In the genomic region with DNA sequence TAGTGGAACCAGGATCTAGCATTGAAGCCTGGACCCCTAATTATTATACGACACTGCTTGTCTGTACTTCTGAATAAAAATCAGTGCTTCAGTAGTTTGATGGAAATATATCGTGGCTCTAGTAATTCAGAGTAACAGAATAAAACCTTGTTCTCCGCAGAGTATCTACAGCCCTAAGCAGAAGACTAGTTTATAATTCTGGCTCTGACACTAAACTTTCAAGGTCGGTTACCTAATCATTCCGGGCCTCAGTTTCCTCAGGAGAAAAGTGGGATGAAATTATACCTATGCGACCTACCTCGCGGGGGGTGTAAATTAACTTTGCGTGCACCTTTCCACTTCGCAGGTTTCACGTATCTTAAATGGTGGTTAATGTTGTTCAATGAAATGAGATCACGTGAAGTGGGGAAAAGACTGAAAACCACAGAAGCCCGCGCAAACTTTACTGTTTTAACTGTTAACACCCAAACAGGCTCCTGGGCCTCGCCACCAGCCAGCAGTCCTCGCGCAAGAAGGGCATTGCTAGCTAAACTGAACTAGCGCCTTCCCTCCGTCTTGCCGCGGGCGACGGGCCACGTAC, we compare ENCODE assay signal across 1 cellular context.
TF ChIP-seq lines count a peak whose summit lies in the region.

No MANE protein-coding gene starts in this region.

TF ChIP-seq in K562, 482 proteins besides CTCF, POLR2A, EP300 and RAD21 (continued from another document):
- TF ChIP-seq, protein P1, sequence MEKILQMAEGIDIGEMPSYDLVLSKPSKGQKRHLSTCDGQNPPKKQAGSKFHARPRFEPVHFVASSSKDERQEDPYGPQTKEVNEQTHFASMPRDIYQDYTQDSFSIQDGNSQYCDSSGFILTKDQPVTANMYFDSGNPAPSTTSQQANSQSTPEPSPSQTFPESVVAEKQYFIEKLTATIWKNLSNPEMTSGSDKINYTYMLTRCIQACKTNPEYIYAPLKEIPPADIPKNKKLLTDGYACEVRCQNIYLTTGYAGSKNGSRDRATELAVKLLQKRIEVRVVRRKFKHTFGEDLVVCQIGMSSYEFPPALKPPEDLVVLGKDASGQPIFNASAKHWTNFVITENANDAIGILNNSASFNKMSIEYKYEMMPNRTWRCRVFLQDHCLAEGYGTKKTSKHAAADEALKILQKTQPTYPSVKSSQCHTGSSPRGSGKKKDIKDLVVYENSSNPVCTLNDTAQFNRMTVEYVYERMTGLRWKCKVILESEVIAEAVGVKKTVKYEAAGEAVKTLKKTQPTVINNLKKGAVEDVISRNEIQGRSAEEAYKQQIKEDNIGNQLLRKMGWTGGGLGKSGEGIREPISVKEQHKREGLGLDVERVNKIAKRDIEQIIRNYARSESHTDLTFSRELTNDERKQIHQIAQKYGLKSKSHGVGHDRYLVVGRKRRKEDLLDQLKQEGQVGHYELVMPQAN (IDR thresholded peaks at IDR 0.05; ENCODE audit: borderline replicate concordance) = no peak
- no peak for TF ChIP-seq ZSCAN32 (CRISPR knock-in tag; IDR thresholded peaks at IDR 0.05)
- TF ChIP-seq FOXA1 (IDR thresholded peaks at IDR 0.05; ENCODE audit: borderline replicate concordance) = no peak
- no peak; the same call in 1 of the 2 replicates for TF ChIP-seq PATZ1 (CRISPR knock-in tag; IDR thresholded peaks at IDR 0.05; ENCODE audit: borderline replicate concordance)
- TF ChIP-seq, protein P2, sequence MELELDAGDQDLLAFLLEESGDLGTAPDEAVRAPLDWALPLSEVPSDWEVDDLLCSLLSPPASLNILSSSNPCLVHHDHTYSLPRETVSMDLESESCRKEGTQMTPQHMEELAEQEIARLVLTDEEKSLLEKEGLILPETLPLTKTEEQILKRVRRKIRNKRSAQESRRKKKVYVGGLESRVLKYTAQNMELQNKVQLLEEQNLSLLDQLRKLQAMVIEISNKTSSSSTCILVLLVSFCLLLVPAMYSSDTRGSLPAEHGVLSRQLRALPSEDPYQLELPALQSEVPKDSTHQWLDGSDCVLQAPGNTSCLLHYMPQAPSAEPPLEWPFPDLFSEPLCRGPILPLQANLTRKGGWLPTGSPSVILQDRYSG (tag; conservative IDR thresholded peaks at IDR 0.05; ENCODE audit: low read depth) = peak; percentile 63; the same call in 1 of the 2 replicates
- TF ChIP-seq, protein P3, sequence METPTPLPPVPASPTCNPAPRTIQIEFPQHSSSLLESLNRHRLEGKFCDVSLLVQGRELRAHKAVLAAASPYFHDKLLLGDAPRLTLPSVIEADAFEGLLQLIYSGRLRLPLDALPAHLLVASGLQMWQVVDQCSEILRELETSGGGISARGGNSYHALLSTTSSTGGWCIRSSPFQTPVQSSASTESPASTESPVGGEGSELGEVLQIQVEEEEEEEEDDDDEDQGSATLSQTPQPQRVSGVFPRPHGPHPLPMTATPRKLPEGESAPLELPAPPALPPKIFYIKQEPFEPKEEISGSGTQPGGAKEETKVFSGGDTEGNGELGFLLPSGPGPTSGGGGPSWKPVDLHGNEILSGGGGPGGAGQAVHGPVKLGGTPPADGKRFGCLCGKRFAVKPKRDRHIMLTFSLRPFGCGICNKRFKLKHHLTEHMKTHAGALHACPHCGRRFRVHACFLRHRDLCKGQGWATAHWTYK (CRISPR knock-in tag; IDR thresholded peaks at IDR 0.05) = peak; percentile 45; the same call in 1 of the 2 replicates
- no peak for TF ChIP-seq DNMT1 (IDR thresholded peaks at IDR 0.05)
- TF ChIP-seq, protein P4, sequence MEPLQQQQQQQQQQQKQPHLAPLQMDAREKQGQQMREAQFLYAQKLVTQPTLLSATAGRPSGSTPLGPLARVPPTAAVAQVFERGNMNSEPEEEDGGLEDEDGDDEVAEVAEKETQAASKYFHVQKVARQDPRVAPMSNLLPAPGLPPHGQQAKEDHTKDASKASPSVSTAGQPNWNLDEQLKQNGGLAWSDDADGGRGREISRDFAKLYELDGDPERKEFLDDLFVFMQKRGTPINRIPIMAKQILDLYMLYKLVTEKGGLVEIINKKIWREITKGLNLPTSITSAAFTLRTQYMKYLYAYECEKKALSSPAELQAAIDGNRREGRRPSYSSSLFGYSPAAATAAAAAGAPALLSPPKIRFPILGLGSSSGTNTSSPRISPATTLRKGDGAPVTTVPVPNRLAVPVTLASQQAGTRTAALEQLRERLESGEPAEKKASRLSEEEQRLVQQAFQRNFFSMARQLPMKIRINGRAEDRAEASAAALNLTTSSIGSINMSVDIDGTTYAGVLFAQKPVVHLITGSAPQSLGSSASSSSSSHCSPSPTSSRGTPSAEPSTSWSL (CRISPR knock-in tag; IDR thresholded peaks at IDR 0.05; ENCODE audit: borderline replicate concordance) = 0 out of 2 replicates have a peak, but pooled peaks have one; percentile 27
- TF ChIP-seq HDAC3 (IDR thresholded peaks at IDR 0.05; ENCODE audit: borderline replicate concordance, partially characterized antibody) = peak; percentile 15
- TF ChIP-seq CHD1 (IDR thresholded peaks at IDR 0.05; ENCODE audit: low read length) = peak; percentile 88
- no peak for TF ChIP-seq ZNF316 (IDR thresholded peaks at IDR 0.05)
- TF ChIP-seq FOXO4 (CRISPR knock-in tag; IDR thresholded peaks at IDR 0.05) = 0 out of 2 replicates have a peak, but pooled peaks have one; percentile 45
- TF ChIP-seq KLF1 (tag; IDR thresholded peaks at IDR 0.05) = no peak
- 0 out of 2 replicates have a peak, but pooled peaks have one; percentile 6 for TF ChIP-seq ILF3 (IDR thresholded peaks at IDR 0.05; ENCODE audit: borderline replicate concordance)
- TF ChIP-seq STAT5A (IDR thresholded peaks at IDR 0.05; ENCODE audit: borderline replicate concordance, low read length) = no peak
- peak; percentile 16; the same call in 1 of the 2 replicates for TF ChIP-seq ZNF589 (CRISPR knock-in tag; IDR thresholded peaks at IDR 0.05; ENCODE audit: low read depth)
- no peak for TF ChIP-seq RFX5 (IDR thresholded peaks at IDR 0.05; ENCODE audit: low read depth, low read length)
- TF ChIP-seq, protein P5, sequence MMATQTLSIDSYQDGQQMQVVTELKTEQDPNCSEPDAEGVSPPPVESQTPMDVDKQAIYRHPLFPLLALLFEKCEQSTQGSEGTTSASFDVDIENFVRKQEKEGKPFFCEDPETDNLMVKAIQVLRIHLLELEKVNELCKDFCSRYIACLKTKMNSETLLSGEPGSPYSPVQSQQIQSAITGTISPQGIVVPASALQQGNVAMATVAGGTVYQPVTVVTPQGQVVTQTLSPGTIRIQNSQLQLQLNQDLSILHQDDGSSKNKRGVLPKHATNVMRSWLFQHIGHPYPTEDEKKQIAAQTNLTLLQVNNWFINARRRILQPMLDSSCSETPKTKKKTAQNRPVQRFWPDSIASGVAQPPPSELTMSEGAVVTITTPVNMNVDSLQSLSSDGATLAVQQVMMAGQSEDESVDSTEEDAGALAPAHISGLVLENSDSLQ (IDR thresholded peaks at IDR 0.05) = no peak
- peak; percentile 73; the same call in 1 of the 2 replicates for TF ChIP-seq BHLHE40 (IDR thresholded peaks at IDR 0.05; ENCODE audit: low read length)
